ENCODE assay signal across 25 cellular contexts in the genomic region with DNA sequence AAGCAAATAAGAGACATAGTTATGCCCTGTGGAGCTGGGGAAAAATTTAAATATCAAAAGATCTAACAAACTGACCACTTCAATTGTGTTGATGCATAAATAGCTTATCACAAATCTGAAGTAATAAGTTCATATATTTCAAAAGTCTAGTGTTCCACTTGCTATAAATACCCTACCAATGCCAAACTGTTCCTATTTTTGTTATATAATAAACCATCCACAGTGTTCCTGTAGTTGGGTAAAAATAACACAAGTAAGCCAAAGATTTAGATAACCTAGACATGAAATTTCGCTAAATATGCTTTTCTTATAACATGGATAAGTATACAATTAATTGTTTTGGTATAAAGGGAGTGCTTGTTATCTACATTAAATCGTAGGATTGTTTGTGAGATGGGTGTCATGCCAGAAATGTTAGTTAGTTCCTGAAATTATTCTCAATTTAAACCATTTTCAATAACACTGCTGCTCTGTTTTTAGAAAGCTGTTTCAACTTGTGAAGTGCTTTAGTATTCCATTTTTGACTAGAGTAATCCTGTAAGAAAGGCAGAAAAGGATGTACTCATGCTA.
DNase-seq lines count a peak whose midpoint lies in the region; ATAC-seq and TF ChIP-seq lines count a peak whose summit lies in the region.
"Had no signal": no experiment of that assay in that cellular context is flagged by ENCODE, and none has a peak within 500 bp of the region (broad histone marks: within the 10 kb centered on the region; RNA-seq: fewer than 3 reads in every experiment).

No MANE protein-coding gene starts in this region.

- no peak overlapping the region for H3K27ac Mint-ChIP-seq in neural progenitor cell
- H3K27ac Mint-ChIP-seq: CD4-positive, CD25-positive, alpha-beta regulatory T cell had no signal

- H4K20me1 ChIP-seq in neural progenitor cell (ENCODE audit: low read depth): no peaks in the 10 kb centered on the region

- intact Hi-C loops in left ventricle myocardium inferior (cut with micrococcal nuclease): no loop called here
- intact Hi-C loops in Right ventricle myocardium inferior (cut with DNase I): no loop called here

- no peaks in the 10 kb centered on the region for H3K36me3 ChIP-seq in left ventricle myocardium inferior
- no peaks in the 10 kb centered on the region for H3K36me3 ChIP-seq in neural progenitor cell
- H3K36me3 ChIP-seq: BE2C, HAP-1, MG63, Peyer's patch had no signal

- H3K4me1 ChIP-seq in left ventricle myocardium inferior (peaks cover 61% of the 10 kb centered on the region), neural progenitor cell (peaks cover 22% of the 10 kb centered on the region)
- H3K4me1 ChIP-seq: Peyer's patch had no signal

- no peak for ATAC-seq in Right ventricle myocardium inferior
- ATAC-seq: HepG2, K562 had no signal

- no peak for DNase-seq in left ventricle myocardium inferior
- no peak for DNase-seq in Right ventricle myocardium inferior (ENCODE audit: missing footprints)
- DNase-seq in coronary artery (ENCODE audit: low spot score): no peak
- no peak for DNase-seq in neural progenitor cell (ENCODE audit: low spot score)
- no peak for DNase-seq in NCI-H510A (lab: John Stamatoyannopoulos, UW)
- no peak for DNase-seq in NK-92 (lab: John Stamatoyannopoulos, UW; ENCODE audit: unreplicated experiment)
- no peak for DNase-seq in HCEC 1CT
- DNase-seq: BE2C; CD4-positive, CD25-positive, alpha-beta regulatory T cell; COR-L47; DMS 273 treated with DMSO at 0.1 percent for 48 hours; DMS79 treated with DMSO at 0.1 percent for 48 hours; MG63; NCI-H1048; NCI-H1417 treated with DMSO at 0.1 percent for 48 hours; NCI-H187; NCI-H2171; NCI-H345; NCI-H524 treated with DMSO at 0.1 percent for 48 hours; NCI-H82; Peyer's patch had no signal

- no peak for TF ChIP-seq CTCF in left ventricle myocardium inferior (IDR thresholded peaks at IDR 0.05; ENCODE audit: borderline replicate concordance)
- no peak for TF ChIP-seq CTCF in coronary artery (IDR thresholded peaks at IDR 0.05)
- TF ChIP-seq CTCF in neural progenitor cell (IDR thresholded peaks at IDR 0.05): no peak

- H3K27me3 Mint-ChIP-seq in neural progenitor cell (ENCODE audit: insufficient read depth, low read depth): peaks cover 2% of the 10 kb centered on the region
- H3K27me3 Mint-ChIP-seq: CD4-positive, CD25-positive, alpha-beta regulatory T cell had no signal

- H3K9me3 ChIP-seq in left ventricle myocardium inferior (replicated peaks): no peaks in the 10 kb centered on the region
- no peaks in the 10 kb centered on the region for H3K9me3 ChIP-seq in neural progenitor cell (ENCODE audit: low read depth)
- H3K9me3 ChIP-seq: BE2C, HAP-1, MG63, Peyer's patch had no signal

- H3K79me2 ChIP-seq in neural progenitor cell (ENCODE audit: low read depth): no peaks in the 10 kb centered on the region

- H3K36me3 Mint-ChIP-seq in neural progenitor cell: no peaks in the 10 kb centered on the region
- H3K36me3 Mint-ChIP-seq: CD4-positive, CD25-positive, alpha-beta regulatory T cell had no signal

- no peak overlapping the region for H3K4me3 Mint-ChIP-seq in neural progenitor cell
- H3K4me3 Mint-ChIP-seq: CD4-positive, CD25-positive, alpha-beta regulatory T cell had no signal

- H3K4me1 Mint-ChIP-seq in neural progenitor cell: peaks cover 37% of the 10 kb centered on the region
- H3K4me1 Mint-ChIP-seq: CD4-positive, CD25-positive, alpha-beta regulatory T cell had no signal

- H3K27me3 ChIP-seq in left ventricle myocardium inferior (ENCODE audit: low read depth) (no peaks in the 10 kb centered on the region), neural progenitor cell (no peaks in the 10 kb centered on the region)
- H3K27me3 ChIP-seq: BE2C, MG63, Peyer's patch had no signal

- H3K27ac ChIP-seq in left ventricle myocardium inferior (replicated peaks) (peak overlapping the region; percentile 7), coronary artery (no peak overlapping the region), neural progenitor cell (no peak overlapping the region)
- H3K27ac ChIP-seq: HL-60, Peyer's patch had no signal

- H3F3A ChIP-seq in neural progenitor cell (ENCODE audit: low read depth): no peaks in the 10 kb centered on the region

- H3K9me3 Mint-ChIP-seq in neural progenitor cell: no peaks in the 10 kb centered on the region

- H3K4me2 ChIP-seq in neural progenitor cell: no peak overlapping the region

- H3K4me3 ChIP-seq in left ventricle myocardium inferior (no peak overlapping the region), coronary artery (peak overlapping the region; percentile 21), neural progenitor cell (no peak overlapping the region)
- H3K4me3 ChIP-seq: HAP-1, K562, MG63, Peyer's patch had no signal

- no peak overlapping the region for H3K9ac ChIP-seq in neural progenitor cell

- peak overlapping the region; percentile 58 for H2AFZ ChIP-seq in neural progenitor cell (replicated peaks)
